8 cellular contexts compared by ENCODE assay signal in genomic region chr20:25389858-25390537, GRCh38. TPM values are rescaled to one million over a fixed set of nuclear protein-coding genes. Genes with fewer than 3 reads are reported as not detected.
DNase-seq lines count a peak whose midpoint lies in the region; ATAC-seq and TF ChIP-seq lines count a peak whose summit lies in the region.

No MANE protein-coding gene starts in this region.

- peak overlapping the region; percentile 84 for H3K9ac ChIP-seq in SK-N-MC (ENCODE audit: insufficient read length)

- TF ChIP-seq CTCF in body of pancreas (IDR thresholded peaks at IDR 0.05): no peak
- TF ChIP-seq CTCF in spleen (IDR thresholded peaks at IDR 0.05 in 8 of 11, conservative IDR thresholded peaks at IDR 0.05 in 3 of 11): no peak

- H3K9me3 ChIP-seq in SK-N-MC (ENCODE audit: low read depth, low read length): no peaks in the 10 kb centered on the region
- H3K9me3 ChIP-seq in body of pancreas: no peaks in the 10 kb centered on the region
- no peaks in the 10 kb centered on the region for H3K9me3 ChIP-seq in spleen

- DNase-seq in CD1c-positive myeloid dendritic cell (ENCODE audit: extremely low spot score): peak; percentile 42
- no peak for DNase-seq in SK-N-MC (ENCODE audit: low read depth, low spot score)
- DNase-seq in body of pancreas: peak; percentile 50 to 68 (median 54)
- DNase-seq in iPS-NIHi7 (ENCODE audit: extremely low spot score): peak; percentile 61
- DNase-seq in spleen: peak; percentile 92
- DNase-seq in cerebellar nuclear complex (lab: John Stamatoyannopoulos, UW): no peak

- intact Hi-C loops in body of pancreas (cut with DNase I) (no loop called here), spleen (cut with DNase I; ENCODE audit: low total_unique reads) (loop anchor here (10.0 kb wide), 2 partner anchors 75 to 305 kb away; partner anchors contain the start of gene VSX1)

- WGBS in body of pancreas, 2 donors: 0% methylated on average over 38 of the region's 67 CpGs; no CpG with 5 or more reads in 1 of the 2 donors
- WGBS in spleen, 5 donors: 1% methylated on average over 24 to 67 of the region's 67 CpGs

- H3K4me3 ChIP-seq in SK-N-MC (peak overlapping the region; percentile 94), body of pancreas (peak overlapping the region; percentile 75 to 84), spleen (peak overlapping the region; percentile 64 to 94 (median 81))

- H3K4me1 ChIP-seq in body of pancreas: peaks cover 16% of the 10 kb centered on the region
- H3K4me1 ChIP-seq in spleen: peaks cover 0 to 27% (median 23%) of the 10 kb centered on the region in 6 donors

- H3K27ac ChIP-seq in SK-N-MC (no peak overlapping the region), body of pancreas (peak overlapping the region; percentile 86 to 97 (median 92)), spleen (peak overlapping the region; percentile 69 to 91 (median 88))

- peak; percentile 28 for ATAC-seq in GM19438 (IDR thresholded peaks at IDR 0.05; ENCODE audit: low read depth, unreplicated experiment)
- ATAC-seq in HG03457 (IDR thresholded peaks at IDR 0.05; ENCODE audit: unreplicated experiment): peak; percentile 22
- peak; percentile 20 for ATAC-seq in body of pancreas

- H3K27me3 ChIP-seq in body of pancreas: no peaks in the 10 kb centered on the region
- no peaks in the 10 kb centered on the region for H3K27me3 ChIP-seq in spleen (replicated peaks in 1 of 7)

- H3K36me3 ChIP-seq in SK-N-MC (ENCODE audit: insufficient read depth, low read length) (no peaks in the 10 kb centered on the region), body of pancreas (replicated peaks in 1 of 2; ENCODE audit: insufficient read depth in 1 of 2, low read depth in 2 of 2) (no peaks in the 10 kb centered on the region), spleen (no peaks in the 10 kb centered on the region)

- TF ChIP-seq POLR2A in body of pancreas (IDR thresholded peaks at IDR 0.05) (peak in 2 of 3 donors; percentile 1 to 13), spleen (IDR thresholded peaks at IDR 0.05) (no peak)

RNA-seq across cellular contexts. Expression of gene ABHD12, which starts 0.6 kb away (rescaled TPM):
- 100 to 1,000 TPM in 1 of 2 donors, 10 to 100 TPM in 1; 74.7 to 106 TPM for total RNA-seq in body of pancreas
- total RNA-seq in spleen: 10 to 100 TPM; 21.5 to 36.9 (median 26.7) TPM
- 10 to 100 TPM; 16.1 to 20.0 (median 19.4) TPM for polyA plus RNA-seq in spleen

RNA-seq across cellular contexts. Expression of gene GINS1, which starts 17.5 kb away (rescaled TPM):
- total RNA-seq in body of pancreas (under 1 TPM; 0.78 to 0.99 TPM), spleen (1 to 10 TPM; 1.4 to 3.9 (median 2.8) TPM)
- 1 to 10 TPM in 2 of 3 donors, under 1 TPM in 1; 0.85 to 2.9 (median 2.4) TPM for polyA plus RNA-seq in spleen

Comparison
In these comparisons a context has a peak if more than half of its experiments do, and no peak if none do; other contexts are left out.
1. DNase-seq: peak in CD1c-positive myeloid dendritic cell (single experiment), body of pancreas (4 of 4), iPS-NIHi7 (single experiment) and spleen (single experiment); none in SK-N-MC (single experiment) and cerebellar nuclear complex (0 of 2).
2. POLR2A ChIP-seq: peak in body of pancreas (2 of 3); none in spleen (0 of 3).
3. Peak in every context shown above with its lines, with median percentiles within 50 percentile points of each other: ATAC-seq and H3K4me3 ChIP-seq.